11 cellular contexts compared by ENCODE assay signal in the genomic region with DNA sequence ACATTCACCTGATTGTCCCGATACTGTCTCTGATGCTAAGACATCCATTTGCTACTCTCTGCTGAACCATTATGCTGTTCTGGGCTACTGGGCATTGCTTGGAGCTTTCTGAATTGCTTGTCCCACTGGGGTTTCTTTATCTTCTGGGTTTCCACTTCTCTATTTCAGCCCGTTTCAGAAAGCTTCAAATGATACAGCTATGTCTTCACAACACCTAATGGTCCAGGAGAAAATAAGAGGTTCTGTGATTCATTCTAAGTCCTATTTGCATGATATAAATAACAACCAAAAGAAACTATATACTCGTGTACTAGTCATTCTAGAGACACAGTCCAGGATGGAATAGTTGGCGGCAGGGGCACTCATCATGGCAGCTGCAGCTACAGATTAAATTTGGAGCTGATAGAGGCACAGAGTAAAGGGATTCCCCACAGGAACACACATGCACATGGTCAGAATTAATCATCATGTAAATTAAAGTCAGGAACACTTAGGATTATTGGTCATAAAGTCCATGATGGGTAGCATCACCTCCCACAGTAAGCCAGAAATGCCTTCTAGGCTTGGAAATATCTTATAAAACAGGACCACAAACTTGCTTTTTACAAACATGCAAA. TPM values are rescaled to one million over a fixed set of nuclear protein-coding genes. Genes with fewer than 3 reads are reported as not detected.
DNase-seq lines count a peak whose midpoint lies in the region; ATAC-seq and TF ChIP-seq lines count a peak whose summit lies in the region.
"Had no signal": no experiment of that assay in that cellular context is flagged by ENCODE, and none has a peak within 500 bp of the region (broad histone marks: within the 10 kb centered on the region; RNA-seq: fewer than 3 reads in every experiment).

No MANE protein-coding gene starts in this region.

- H3K14ac ChIP-seq in mesenchymal stem cell (ENCODE audit: low read length in 2 of 2): no peak overlapping the region

- H2AFZ ChIP-seq in mesenchymal stem cell (ENCODE audit: low read depth, low read length): no peak overlapping the region

- CTCF ChIA-PET in activated CD8-positive, alpha-beta memory T cell treated with anti-CD3 and anti-CD28 coated beads, Interleukin-2, amount 10 ng/mL, durations not matched to agents 7 days and 5 days (lab: Charles Lee): no interaction called here

- no peak overlapping the region for H2BK12ac ChIP-seq in mesenchymal stem cell (ENCODE audit: low read length in 2 of 2)

- no peak for TF ChIP-seq CTCF in upper lobe of right lung (IDR thresholded peaks at IDR 0.05)

- no peak overlapping the region for H2BK15ac ChIP-seq in mesenchymal stem cell (ENCODE audit: low read depth, poor library complexity, severe bottlenecking)

- H3K9me3 ChIP-seq in mesenchymal stem cell (ENCODE audit: control insufficient read depth, low read length) (no peaks in the 10 kb centered on the region), upper lobe of right lung (no peaks in the 10 kb centered on the region)

- no peaks in the 10 kb centered on the region for H3K9me3 Mint-ChIP-seq in activated CD8-positive, alpha-beta memory T cell treated with anti-CD3 and anti-CD28 coated beads, Interleukin-2, amount 10 ng/mL, durations not matched to agents 7 days and 5 days (ENCODE audit: low read depth)

- H3K4me3 ChIP-seq in mesenchymal stem cell (ENCODE audit: insufficient read depth in 1 of 2, low read depth in 1 of 2, low read length in 2 of 2) (no peak overlapping the region), upper lobe of right lung (no peak overlapping the region)

- H3K27me3 Mint-ChIP-seq in activated CD8-positive, alpha-beta memory T cell treated with anti-CD3 and anti-CD28 coated beads, Interleukin-2, amount 10 ng/mL, durations not matched to agents 7 days and 5 days: peaks cover 13% of the 10 kb centered on the region

- ATAC-seq in GM18502 (IDR thresholded peaks at IDR 0.05; ENCODE audit: poor library complexity, unreplicated experiment) (peak; percentile 93), GM19455 (IDR thresholded peaks at IDR 0.05; ENCODE audit: unreplicated experiment) (peak; percentile 85), HG02884 (IDR thresholded peaks at IDR 0.05; ENCODE audit: unreplicated experiment) (peak; percentile 80), HG03565 (IDR thresholded peaks at IDR 0.05; ENCODE audit: unreplicated experiment) (peak; percentile 89), upper lobe of right lung (no peak)
- no peak for ATAC-seq in activated CD8-positive, alpha-beta memory T cell treated with anti-CD3 and anti-CD28 coated beads, Interleukin-2, amount 10 ng/mL, durations not matched to agents 7 days and 5 days
- ATAC-seq: esophagus mucosa had no signal

- H3K27me3 ChIP-seq in mesenchymal stem cell (ENCODE audit: control insufficient read depth in 1 of 2, insufficient read depth in 1 of 2, low read length in 2 of 2): peaks cover 0 to 18% of the 10 kb centered on the region in 2 experiments
- H3K27me3 ChIP-seq in upper lobe of right lung: no peaks in the 10 kb centered on the region

- H3K4me1 ChIP-seq in mesenchymal stem cell (ENCODE audit: control insufficient read depth, insufficient read depth, low read depth, low read length) (no peaks in the 10 kb centered on the region), upper lobe of right lung (no peaks in the 10 kb centered on the region)

- 93% methylated on average over 3 of the region's 4 CpGs for WGBS in mesenchymal stem cell

- no peak overlapping the region for H4K91ac ChIP-seq in mesenchymal stem cell (ENCODE audit: low read length)

- no peak overlapping the region for H3K4ac ChIP-seq in mesenchymal stem cell (ENCODE audit: low read depth in 1 of 2, low read length in 2 of 2)

- no peak overlapping the region for H3K27ac Mint-ChIP-seq in activated CD8-positive, alpha-beta memory T cell treated with anti-CD3 and anti-CD28 coated beads, Interleukin-2, amount 10 ng/mL, durations not matched to agents 7 days and 5 days
- H3K27ac Mint-ChIP-seq: CD14-positive monocyte had no signal

- no peaks in the 10 kb centered on the region for H3K36me3 ChIP-seq in mesenchymal stem cell (ENCODE audit: control insufficient read depth in 1 of 2, insufficient read depth in 2 of 2, low read depth in 1 of 2, low read length in 2 of 2)
- H3K36me3 ChIP-seq in upper lobe of right lung: no peaks in the 10 kb centered on the region

- H2BK120ac ChIP-seq in mesenchymal stem cell (ENCODE audit: low read depth, low read length): no peak overlapping the region

- H3K9ac ChIP-seq in mesenchymal stem cell (ENCODE audit: low read length): no peak overlapping the region

- H3K36me3 Mint-ChIP-seq in activated CD8-positive, alpha-beta memory T cell treated with anti-CD3 and anti-CD28 coated beads, Interleukin-2, amount 10 ng/mL, durations not matched to agents 7 days and 5 days: no peaks in the 10 kb centered on the region
- H3K36me3 Mint-ChIP-seq: CD14-positive monocyte had no signal

- H3K4me1 Mint-ChIP-seq in activated CD8-positive, alpha-beta memory T cell treated with anti-CD3 and anti-CD28 coated beads, Interleukin-2, amount 10 ng/mL, durations not matched to agents 7 days and 5 days: no peaks in the 10 kb centered on the region
- H3K4me1 Mint-ChIP-seq: CD14-positive monocyte had no signal

- H3K4me3 Mint-ChIP-seq in activated CD8-positive, alpha-beta memory T cell treated with anti-CD3 and anti-CD28 coated beads, Interleukin-2, amount 10 ng/mL, durations not matched to agents 7 days and 5 days: no peak overlapping the region
- H3K4me3 Mint-ChIP-seq: CD14-positive monocyte had no signal

- no peak for DNase-seq in mesenchymal stem cell
- no peak for DNase-seq in upper lobe of right lung
- no peak for DNase-seq in activated CD8-positive, alpha-beta memory T cell treated with anti-CD3 and anti-CD28 coated beads, Interleukin-2, amount 10 ng/mL, durations not matched to agents 7 days and 5 days
- DNase-seq in NCI-H748 treated with DMSO at 0.1 percent for 48 hours (lab: John Stamatoyannopoulos, UW): no peak
- DNase-seq: NCI-H1694 treated with DMSO at 0.1 percent for 48 hours had no signal

- no peak overlapping the region for H4K8ac ChIP-seq in mesenchymal stem cell (ENCODE audit: low read length)

- H3K23ac ChIP-seq in mesenchymal stem cell (ENCODE audit: low read length in 2 of 2): no peak overlapping the region

- no peak overlapping the region for H3K27ac ChIP-seq in mesenchymal stem cell (ENCODE audit: low read length, poor library complexity, severe bottlenecking)
- H3K27ac ChIP-seq in upper lobe of right lung: no peak overlapping the region

- H3K4me2 ChIP-seq in mesenchymal stem cell (ENCODE audit: low read length, poor library complexity, severe bottlenecking): no peak overlapping the region

- H2BK5ac ChIP-seq in mesenchymal stem cell (ENCODE audit: low read depth, low read length, poor library complexity, severe bottlenecking): no peak overlapping the region

- H2AK5ac ChIP-seq in mesenchymal stem cell (ENCODE audit: low read length, severe bottlenecking): no peak overlapping the region

- intact Hi-C loops in upper lobe of right lung (cut with DNase I): no loop called here

- no peak overlapping the region for H3K18ac ChIP-seq in mesenchymal stem cell (ENCODE audit: low read depth in 1 of 2, low read length in 2 of 2)

- no peaks in the 10 kb centered on the region for H3K79me1 ChIP-seq in mesenchymal stem cell (replicated peaks; ENCODE audit: low read length, poor library complexity, severe bottlenecking)

RNA-seq across cellular contexts. Expression of gene SCEL, which starts 33.3 kb away (rescaled TPM):
- polyA plus RNA-seq in mesenchymal stem cell (2013, experiment 1 of 2): not detected
- polyA plus RNA-seq in mesenchymal stem cell (2013, experiment 2 of 2): not detected
- 109 TPM for total RNA-seq in upper lobe of right lung
- not detected for total RNA-seq in activated CD8-positive, alpha-beta memory T cell treated with anti-CD3 and anti-CD28 coated beads, Interleukin-2, amount 10 ng/mL, durations not matched to agents 7 days and 5 days
- polyA plus RNA-seq: CD14-positive monocyte had no signal

Comparison
In these comparisons a context has a peak if more than half of its experiments do, and no peak if none do; other contexts are left out.
1. ATAC-seq: peak in GM18502 (single experiment), GM19455 (single experiment), HG02884 (single experiment) and HG03565 (single experiment); none in upper lobe of right lung (single experiment) and activated CD8-positive, alpha-beta memory T cell treated with anti-CD3 and anti-CD28 coated beads, Interleukin-2, amount 10 ng/mL, durations not matched to agents 7 days and 5 days (single experiment).
2. RNA of gene SCEL, which starts 33.3 kb away (total RNA-seq): 109 TPM in upper lobe of right lung (single experiment); not detected in activated CD8-positive, alpha-beta memory T cell treated with anti-CD3 and anti-CD28 coated beads, Interleukin-2, amount 10 ng/mL, durations not matched to agents 7 days and 5 days; every median in the first group is over 100 times any median in the second.